ENCODE assay signal across 8 cellular contexts in the genomic region with DNA sequence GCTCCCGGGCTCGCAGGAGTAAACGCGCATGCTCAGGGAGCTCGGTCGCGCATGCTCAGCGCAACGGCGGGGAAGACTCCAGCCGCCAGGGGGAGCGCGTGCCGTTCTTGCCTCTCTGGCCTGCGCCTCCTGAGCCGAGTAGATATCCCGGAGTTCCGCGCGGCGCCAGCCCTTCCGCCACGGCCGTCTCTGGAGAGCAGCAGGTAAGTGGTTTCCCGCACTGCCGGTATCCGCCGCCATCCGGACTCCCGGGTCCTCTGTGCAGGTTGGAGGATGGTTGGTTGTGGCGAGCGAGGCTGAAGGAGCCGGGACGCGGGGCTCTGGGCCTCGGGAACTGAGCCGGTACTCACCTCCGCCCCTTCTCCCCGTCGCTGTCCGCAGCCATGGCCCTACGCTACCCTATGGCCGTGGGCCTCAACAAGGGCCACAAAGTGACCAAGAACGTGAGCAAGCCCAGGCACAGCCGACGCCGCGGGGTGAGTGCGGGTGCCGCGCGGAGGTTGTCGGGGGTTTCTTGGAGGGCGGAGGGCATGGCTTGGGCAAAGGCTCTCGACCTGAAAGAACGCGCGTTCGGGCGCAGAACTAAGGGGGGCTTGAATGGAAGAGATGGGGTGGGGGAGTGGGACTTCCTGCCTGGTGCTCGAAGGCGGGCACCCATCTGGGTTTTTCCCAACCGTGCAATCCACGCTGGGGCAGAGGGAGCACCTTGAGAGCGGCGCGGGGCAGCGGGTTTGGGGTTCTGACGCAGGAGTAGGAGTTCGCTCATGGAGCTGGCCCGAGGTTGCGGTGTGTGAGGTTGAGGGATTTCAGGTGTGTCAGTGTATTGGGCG. TPM values are rescaled to one million over a fixed set of nuclear protein-coding genes. Genes with fewer than 3 reads are reported as not detected.
DNase-seq lines count a peak whose midpoint lies in the region; ATAC-seq and TF ChIP-seq lines count a peak whose summit lies in the region.

Gene RPL36, plus strand, starts transcription at position 171 of the 830 bp plus-strand sequence. Its CDS starts 213 bp downstream, at position 384.

- H3K4me1 ChIP-seq in colonic mucosa = peaks cover 11% of the 10 kb centered on the region

- peaks cover 16% of the 10 kb centered on the region; the same call in 1 of the 2 replicates for H3K9me3 ChIP-seq in AG04450 (ENCODE audit: control insufficient read depth, insufficient read depth, low read length)
- no peaks in the 10 kb centered on the region for H3K9me3 ChIP-seq in colonic mucosa

- CTCF ChIA-PET in AG04450 (lab: Charles Lee) = interaction anchor here (0.5 to 3.5 kb wide), 14 partner anchors 8 to 1288 kb away, joined by 3 to 23 read pairs (median 4); partner anchors contain the start of genes CATSPERD, CHAF1A and DUS3L

- peak; percentile 92 for DNase-seq in AG04450 (ENCODE audit: low read depth, low spot score)
- DNase-seq in NCI-H524 treated with DMSO at 0.1 percent for 48 hours (lab: John Stamatoyannopoulos, UW) = peak; percentile 65
- peak; percentile 99 for DNase-seq in activated CD4-positive, alpha-beta T cell treated with anti-CD3 and anti-CD28 coated beads for 48 hours
- DNase-seq in colonic mucosa = peak; percentile 99
- DNase-seq in kidney tubule cell (ENCODE audit: low spot score) = peak; percentile 96
- peak; percentile 98 to 100 (median 99) for DNase-seq in stimulated activated CD4-positive, alpha-beta T cell treated with anti-CD3 and anti-CD28 coated beads, Interleukin-1b, Interleukin-23, amount 100 ng/mL, for 24 hours (ENCODE audit: low read depth in 4 of 4, low spot score in 1 of 4)

- intact Hi-C loops in colonic mucosa (cut with DNase I) = no loop called here

- H3K27ac ChIP-seq in AG04450 (ENCODE audit: low read depth, low read length) = peak within 1 kb of the TSS; percentile 89
- H3K27ac ChIP-seq in colonic mucosa = peak within 1 kb of the TSS; percentile 84

- TF ChIP-seq CTCF in AG04450 (IDR thresholded peaks at IDR 0.05; ENCODE audit: low read depth, low read length) (peak; percentile 97), colonic mucosa (IDR thresholded peaks at IDR 0.05) (peak; percentile 92)

- H3K9ac ChIP-seq in colonic mucosa (ENCODE audit: low read depth in 2 of 2, low read length in 2 of 2) = peak within 1 kb of the TSS; percentile 79 to 92

- no peaks in the 10 kb centered on the region for H3K27me3 ChIP-seq in AG04450 (ENCODE audit: control insufficient read depth, insufficient read depth, low read length)
- no peaks in the 10 kb centered on the region for H3K27me3 ChIP-seq in colonic mucosa

- H3K36me3 ChIP-seq in colonic mucosa = peaks cover 7% of the 10 kb centered on the region

- POLR2A ChIA-PET in AG04450 (lab: Yijun Ruan, JAX) = interaction anchor here (0.6 to 2.7 kb wide), 13 partner anchors 8 to 213 kb away, joined by 3 to 14 read pairs (median 5); partner anchors contain the start of genes CATSPERD, LONP1, NDUFA11 and SAFB

- peak within 1 kb of the TSS; percentile 96 for H3K4me3 ChIP-seq in AG04450 (ENCODE audit: low read depth, low read length)
- H3K4me3 ChIP-seq in colonic mucosa = peak within 1 kb of the TSS; percentile 76

- ATAC-seq in GM18909 (IDR thresholded peaks at IDR 0.05; ENCODE audit: poor library complexity, unreplicated experiment) (peak; percentile 51), HG03442 (IDR thresholded peaks at IDR 0.05; ENCODE audit: unreplicated experiment) (peak; percentile 54)

RNA-seq across cellular contexts. Expression of gene RPL36, which starts in this region (rescaled TPM):
- 478 and 743 TPM in 2 replicates for polyA plus RNA-seq in AG04450 (2011; rRNA removed)
- 228 and 256 TPM in 2 replicates for polyA minus RNA-seq in AG04450 (2011; rRNA and poly(A)+ RNA removed)
- total RNA-seq in colonic mucosa = 100 to 1,000 TPM; 844 to 976 TPM

Comparison
In these comparisons a context has a peak if more than half of its experiments do, and no peak if none do; other contexts are left out.
1. Peak in every context shown above with its lines: DNase-seq, ATAC-seq, H3K4me3 ChIP-seq and H3K27ac ChIP-seq.